ENCODE assay signal across 13 cellular contexts in genomic region chr7:64015496-64015895, GRCh38. TPM values are rescaled to one million over a fixed set of nuclear protein-coding genes. Genes with fewer than 3 reads are reported as not detected.
"Had no signal": no experiment of that assay in that cellular context is flagged by ENCODE, and none has a peak within 500 bp of the region (broad histone marks: within the 10 kb centered on the region; RNA-seq: fewer than 3 reads in every experiment).

No MANE protein-coding gene starts in this region.

RNA-seq across cellular contexts. Expression of gene ZNF722, which starts 16.8 kb away (rescaled TPM):
- total RNA-seq: activated B cell treated with CpG ODN at 0.5 μM for 24 hours; activated CD4-positive, alpha-beta memory T cell treated with anti-CD3 and anti-CD28 coated beads for 36 hours; activated CD4-positive, alpha-beta memory T cell treated with anti-CD3 and anti-CD28 coated beads, Interleukin-2, amount 10 ng/mL, durations not matched to agents 7 days and 5 days; activated CD4-positive, alpha-beta T cell treated with anti-CD3 and anti-CD28 coated beads for 36 hours; activated CD4-positive, alpha-beta T cell treated with anti-CD3 and anti-CD28 coated beads, Interleukin-2, amount 10 ng/mL, durations not matched to agents 24 days and 14 days; activated CD4-positive, alpha-beta T cell treated with anti-CD3 and anti-CD28 coated beads, Interleukin-2, amount 10 ng/mL, durations not matched to agents 7 days and 5 days; activated CD8-positive, alpha-beta memory T cell treated with anti-CD3 and anti-CD28 coated beads for 36 hours; activated CD8-positive, alpha-beta memory T cell treated with anti-CD3 and anti-CD28 coated beads, Interleukin-2, amount 10 ng/mL, durations not matched to agents 7 days and 5 days; activated CD8-positive, alpha-beta T cell treated with anti-CD3 and anti-CD28 coated beads for 36 hours; activated CD8-positive, alpha-beta T cell treated with anti-CD3 and anti-CD28 coated beads, Interleukin-2, amount 10 ng/mL, durations not matched to agents 7 days and 5 days; T-helper 17 cell; T-helper 2 cell treated with Interferon-gamma antibody and Interleukin-4, amounts not matched to agents 100 ng/mL and 5 ng/mL, for 36 hours; WTC11 had no signal

RNA-seq across cellular contexts. Expression of gene ZNF727, which starts 29.7 kb away (rescaled TPM):
- total RNA-seq: activated CD4-positive, alpha-beta memory T cell treated with anti-CD3 and anti-CD28 coated beads, Interleukin-2, amount 10 ng/mL, durations not matched to agents 7 days and 5 days; activated CD4-positive, alpha-beta T cell treated with anti-CD3 and anti-CD28 coated beads, Interleukin-2, amount 10 ng/mL, durations not matched to agents 24 days and 14 days; activated CD8-positive, alpha-beta memory T cell treated with anti-CD3 and anti-CD28 coated beads, Interleukin-2, amount 10 ng/mL, durations not matched to agents 7 days and 5 days; activated CD8-positive, alpha-beta T cell treated with anti-CD3 and anti-CD28 coated beads for 36 hours; activated CD8-positive, alpha-beta T cell treated with anti-CD3 and anti-CD28 coated beads, Interleukin-2, amount 10 ng/mL, durations not matched to agents 7 days and 5 days; WTC11 had no signal
